In genomic region chr6:30748851-30749540, GRCh38 we compare ENCODE assay signal across 13 cellular contexts. TPM values are rescaled to one million over a fixed set of nuclear protein-coding genes. Genes with fewer than 3 reads are reported as not detected.
DNase-seq lines count a peak whose midpoint lies in the region; FAIRE-seq and TF ChIP-seq lines count a peak whose summit lies in the region.
"Had no signal": no experiment of that assay in that cellular context is flagged by ENCODE, and none has a peak within 500 bp of the region (broad histone marks: within the 10 kb centered on the region; RNA-seq: fewer than 3 reads in every experiment).

No MANE protein-coding gene starts in this region.

- peak; percentile 42 for DNase-seq in HT-29 (ENCODE audit: low spot score)
- no peak for DNase-seq in astrocyte (ENCODE audit: low read depth)
- peak; percentile 54 for DNase-seq in kidney glomerular epithelial cell (lab: John Stamatoyannopoulos, UW)
- no peak for DNase-seq in smooth muscle cell (lab: John Stamatoyannopoulos, UW; ENCODE audit: unreplicated experiment)
- no peak for DNase-seq in NCI-H146 (lab: John Stamatoyannopoulos, UW)
- DNase-seq in NCI-H524 (lab: John Stamatoyannopoulos, UW) = no peak
- DNase-seq in activated CD4-positive, alpha-beta T cell treated with anti-CD3 and anti-CD28 coated beads for 4 hours = no peak
- no peak for DNase-seq in SJCRH30
- DNase-seq: activated T-cell treated with anti-CD3 and anti-CD28 coated beads, Interleukin-2, amount 50 U/mL, for 72 hours; DMS79; HCEC 1CT; NCI-H1417 treated with DMSO at 0.1 percent for 48 hours had no signal

- H3K4me3 Mint-ChIP-seq in astrocyte (ENCODE audit: unreplicated experiment) = no peak overlapping the region
- H3K4me3 Mint-ChIP-seq: activated T-cell treated with anti-CD3 and anti-CD28 coated beads, Interleukin-2, amount 50 U/mL, for 72 hours had no signal

- H3K4me1 ChIP-seq in astrocyte (ENCODE audit: insufficient read depth, low read length) = peaks cover 54% of the 10 kb centered on the region
- peaks cover 30% of the 10 kb centered on the region for H3K4me1 ChIP-seq in smooth muscle cell (ENCODE audit: low read depth)
- peaks cover 22% of the 10 kb centered on the region for H3K4me1 ChIP-seq in SJCRH30

- TF ChIP-seq CTCF in astrocyte (IDR thresholded peaks at IDR 0.05; ENCODE audit: insufficient read depth, low read depth, low read length) (no peak), smooth muscle cell (IDR thresholded peaks at IDR 0.05; ENCODE audit: borderline replicate concordance, insufficient read depth, poor library complexity, severe bottlenecking) (no peak)

- H3K9me3 ChIP-seq in astrocyte (ENCODE audit: insufficient read depth, low read depth, low read length) (no peaks in the 10 kb centered on the region), smooth muscle cell (replicated peaks; ENCODE audit: low read depth) (no peaks in the 10 kb centered on the region), SJCRH30 (replicated peaks) (no peaks in the 10 kb centered on the region)

- H3K4me3 ChIP-seq in astrocyte (ENCODE audit: insufficient read depth, low read depth, low read length) (no peak overlapping the region), smooth muscle cell (no peak overlapping the region), SJCRH30 (no peak overlapping the region)

- H3K36me3 ChIP-seq in astrocyte (ENCODE audit: insufficient read depth, low read length) (no peaks in the 10 kb centered on the region), smooth muscle cell (ENCODE audit: low read depth) (no peaks in the 10 kb centered on the region), SJCRH30 (no peaks in the 10 kb centered on the region)

- H3K27me3 Mint-ChIP-seq in astrocyte (ENCODE audit: low read depth, unreplicated experiment) = no peaks in the 10 kb centered on the region

- H3K27ac ChIP-seq in astrocyte (ENCODE audit: low read depth, low read length) (peak overlapping the region; percentile 77), smooth muscle cell (ENCODE audit: low read depth) (peak overlapping the region; percentile 100), SJCRH30 (no peak overlapping the region)

- H2AFZ ChIP-seq in astrocyte (ENCODE audit: low read depth, low read length) = peak overlapping the region; percentile 12
- no peak overlapping the region for H2AFZ ChIP-seq in smooth muscle cell (ENCODE audit: low read depth)

- no peak for FAIRE-seq in astrocyte (lab: Jason Lieb, UNC)
- FAIRE-seq: urothelium cell line had no signal

- H4K20me1 ChIP-seq in astrocyte (ENCODE audit: insufficient read depth, low read length) = peaks cover 2% of the 10 kb centered on the region
- peaks cover 3% of the 10 kb centered on the region for H4K20me1 ChIP-seq in smooth muscle cell (ENCODE audit: low read depth)

- H3K27ac Mint-ChIP-seq in astrocyte (ENCODE audit: unreplicated experiment) = peak overlapping the region; percentile 60
- H3K27ac Mint-ChIP-seq: activated T-cell treated with anti-CD3 and anti-CD28 coated beads, Interleukin-2, amount 50 U/mL, for 72 hours had no signal

- H3K4me2 ChIP-seq in astrocyte (ENCODE audit: low read length) (peak overlapping the region; percentile 25), smooth muscle cell (peak overlapping the region; percentile 17)

- H3K79me2 ChIP-seq in astrocyte (ENCODE audit: insufficient read depth, low read length) (peaks cover 6% of the 10 kb centered on the region), smooth muscle cell (ENCODE audit: low read depth) (peaks cover 3% of the 10 kb centered on the region)

- WGBS in smooth muscle cell (ENCODE audit: low lambda C conversion rate) = 51% methylated on average over 8 of the region's 8 CpGs

- H3K9me3 Mint-ChIP-seq in astrocyte (ENCODE audit: unreplicated experiment) = no peaks in the 10 kb centered on the region
- H3K9me3 Mint-ChIP-seq: activated T-cell treated with anti-CD3 and anti-CD28 coated beads, Interleukin-2, amount 50 U/mL, for 72 hours had no signal

- peaks cover 47% of the 10 kb centered on the region for H3K4me1 Mint-ChIP-seq in astrocyte (ENCODE audit: low read depth, unreplicated experiment)

- H3F3A ChIP-seq in smooth muscle cell (ENCODE audit: low read depth) = peaks cover 39% of the 10 kb centered on the region

- H3K27me3 ChIP-seq in astrocyte (ENCODE audit: insufficient read depth, low read length) (no peaks in the 10 kb centered on the region), smooth muscle cell (ENCODE audit: low read depth) (no peaks in the 10 kb centered on the region), SJCRH30 (no peaks in the 10 kb centered on the region)

- peak overlapping the region; percentile 60 for H3K9ac ChIP-seq in astrocyte (ENCODE audit: low read length)
- H3K9ac ChIP-seq in smooth muscle cell (ENCODE audit: low read depth) = peak overlapping the region; percentile 65

- peaks cover 2% of the 10 kb centered on the region for H3K36me3 Mint-ChIP-seq in astrocyte (ENCODE audit: low read depth, unreplicated experiment)

RNA-seq across cellular contexts. Expression of gene IER3, which starts 4.6 kb away (rescaled TPM):
- 200 and 206 TPM in 2 replicates for total RNA-seq in HT-29 (2014; rRNA removed; shearing (Covaris generic))
- total RNA-seq in astrocyte (216 and 221 TPM in 2 replicates), smooth muscle cell (732 and 736 TPM in 2 replicates)
- 708 and 811 TPM in 2 replicates for polyA plus RNA-seq in smooth muscle cell
- 19.9 and 22.1 TPM in 2 replicates for total RNA-seq in SJCRH30 (2014; rRNA removed; shearing (Covaris generic))

RNA-seq across cellular contexts. Expression of gene FLOT1, which starts 6.5 kb away (rescaled TPM):
- 142 and 152 TPM in 2 replicates for total RNA-seq in HT-29 (2014; rRNA removed; shearing (Covaris generic))
- total RNA-seq in astrocyte (77.6 and 85.2 TPM in 2 replicates), smooth muscle cell (79.8 and 87.6 TPM in 2 replicates)
- 117 and 146 TPM in 2 replicates for polyA plus RNA-seq in smooth muscle cell
- 87.4 and 92.2 TPM in 2 replicates for total RNA-seq in SJCRH30 (2014; rRNA removed; shearing (Covaris generic))

RNA-seq across cellular contexts. Expression of gene TUBB, which starts 28.8 kb away (rescaled TPM):
- 935 and 959 TPM in 2 replicates for total RNA-seq in HT-29 (2014; rRNA removed; shearing (Covaris generic))
- total RNA-seq in astrocyte (815 and 887 TPM in 2 replicates), smooth muscle cell (1,002 and 1,039 TPM in 2 replicates)
- 855 and 1,009 TPM in 2 replicates for polyA plus RNA-seq in smooth muscle cell
- 1,652 and 1,704 TPM in 2 replicates for total RNA-seq in SJCRH30 (2014; rRNA removed; shearing (Covaris generic))

RNA-seq across cellular contexts. Expression of gene MDC1, which starts 31.9 kb away (rescaled TPM):
- 24.8 and 24.9 TPM in 2 replicates for total RNA-seq in HT-29 (2014; rRNA removed; shearing (Covaris generic))
- total RNA-seq in astrocyte (25.2 and 25.4 TPM in 2 replicates), smooth muscle cell (6.9 and 7.0 TPM in 2 replicates)
- polyA plus RNA-seq in smooth muscle cell = 17.1 and 19.0 TPM in 2 replicates
- total RNA-seq in SJCRH30 (2014; rRNA removed; shearing (Covaris generic)) = 24.6 and 25.0 TPM in 2 replicates

RNA-seq across cellular contexts. Expression of gene NRM, which starts 58.2 kb away (rescaled TPM):
- 16.2 and 18.3 TPM in 2 replicates for total RNA-seq in HT-29 (2014; rRNA removed; shearing (Covaris generic))
- total RNA-seq in astrocyte = 12.2 and 12.8 TPM in 2 replicates
- 14.6 and 25.8 TPM in 2 replicates for total RNA-seq in smooth muscle cell
- 28.5 and 31.8 TPM in 2 replicates for polyA plus RNA-seq in smooth muscle cell
- 25.0 and 29.6 TPM in 2 replicates for total RNA-seq in SJCRH30 (2014; rRNA removed; shearing (Covaris generic))

Comparison
In these comparisons a context has a peak if more than half of its experiments do, and no peak if none do; other contexts are left out.
1. DNase-seq: peak in HT-29 (single experiment) and kidney glomerular epithelial cell (single experiment); none in astrocyte (single experiment), smooth muscle cell (single experiment), NCI-H146 (single experiment), NCI-H524 (0 of 2), activated CD4-positive, alpha-beta T cell treated with anti-CD3 and anti-CD28 coated beads for 4 hours (0 of 2) and SJCRH30 (0 of 2).